Comparison of ENCODE assay signal across 8 cellular contexts in the genomic region with DNA sequence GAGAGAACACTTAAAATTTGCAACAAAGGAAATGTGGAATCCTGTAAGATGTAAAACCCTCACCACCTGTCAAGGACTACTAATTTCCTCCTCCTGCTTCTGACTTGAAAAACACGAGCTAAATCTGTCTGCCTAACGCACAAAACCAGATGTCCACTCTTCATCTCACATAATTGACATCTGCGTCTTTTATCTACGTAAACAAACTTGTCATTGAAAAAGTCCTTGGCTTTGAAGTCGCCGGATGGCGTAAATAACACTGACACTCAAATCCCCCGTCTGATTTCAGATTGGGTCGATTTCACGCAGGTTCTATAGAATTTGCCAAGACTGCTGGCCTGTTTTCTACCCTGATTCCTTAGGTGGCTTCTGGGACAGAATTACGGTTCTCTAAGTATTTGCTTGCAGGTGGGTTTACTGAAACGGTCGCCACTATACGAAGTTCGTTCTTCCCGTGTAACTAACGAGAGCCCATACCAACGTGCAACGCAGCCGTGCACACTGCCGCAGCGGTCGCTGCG. TPM values are rescaled to one million over a fixed set of nuclear protein-coding genes. Genes with fewer than 3 reads are reported as not detected.
DNase-seq lines count a peak whose midpoint lies in the region; ATAC-seq and TF ChIP-seq lines count a peak whose summit lies in the region.

No MANE protein-coding gene starts in this region.

- H2BK120ac ChIP-seq in trophoblast cell (ENCODE audit: insufficient read depth, low read length, poor library complexity) = no peak overlapping the region

- H3K27me3 ChIP-seq in ACC112 (ENCODE audit: insufficient read depth, low read length) (no peaks in the 10 kb centered on the region), trophoblast cell (ENCODE audit: insufficient read depth, low read length) (no peaks in the 10 kb centered on the region)

- no peak overlapping the region for H3K23ac ChIP-seq in trophoblast cell (ENCODE audit: low read length)

- H4K91ac ChIP-seq in trophoblast cell (ENCODE audit: low read depth, low read length) = peak overlapping the region; percentile 42

- no peak overlapping the region for H3K4ac ChIP-seq in trophoblast cell (ENCODE audit: low read depth, low read length)

- H2BK12ac ChIP-seq in trophoblast cell (ENCODE audit: low read length) = no peak overlapping the region

- H3K4me3 ChIP-seq in ACC112 (ENCODE audit: low read depth, low read length) (peak overlapping the region; percentile 79), fibroblast of villous mesenchyme (ENCODE audit: low read depth, low read length) (peak overlapping the region; percentile 95), trophoblast cell (ENCODE audit: low read depth, low read length) (peak overlapping the region; percentile 98)

- DNase-seq in fibroblast of villous mesenchyme (ENCODE audit: low read depth) = peak; percentile 47
- DNase-seq in trophoblast cell = no peak
- DNase-seq in glomerular visceral epithelial cell (ENCODE audit: extremely low spot score) = no peak
- DNase-seq in D341Med (ENCODE audit: low spot score) = no peak

- H2AK5ac ChIP-seq in trophoblast cell (ENCODE audit: low read length) = no peak overlapping the region

- peaks cover 8% of the 10 kb centered on the region for H3K36me3 Mint-ChIP-seq in T-helper 1 cell treated with Interleukin-12 subunit alpha and Interleukin-12 subunit beta and Interleukin-4 antibody, amounts not matched to agents 30 μg/mL and 1 μg/mL, for 36 hours (ENCODE audit: low read depth)

- WGBS in trophoblast cell (ENCODE audit: extremely low coverage, insufficient coverage, insufficient read length) = no CpG with 5 or more reads among the region's 24 CpGs

- H3K27me3 Mint-ChIP-seq in T-helper 1 cell treated with Interleukin-12 subunit alpha and Interleukin-12 subunit beta and Interleukin-4 antibody, amounts not matched to agents 30 μg/mL and 1 μg/mL, for 36 hours (ENCODE audit: low read depth) = no peaks in the 10 kb centered on the region

- H3K27ac Mint-ChIP-seq in T-helper 1 cell treated with Interleukin-12 subunit alpha and Interleukin-12 subunit beta and Interleukin-4 antibody, amounts not matched to agents 30 μg/mL and 1 μg/mL, for 36 hours = peak overlapping the region; percentile 89

- peaks cover 4% of the 10 kb centered on the region for H3K9me3 ChIP-seq in trophoblast cell (ENCODE audit: insufficient read depth, low read depth, low read length)

- peak overlapping the region; percentile 12 for H2BK5ac ChIP-seq in trophoblast cell (ENCODE audit: low read depth, low read length, poor library complexity)

- peaks cover 9% of the 10 kb centered on the region for H3K79me1 ChIP-seq in trophoblast cell (ENCODE audit: low read length)

- H3K4me1 Mint-ChIP-seq in T-helper 1 cell treated with Interleukin-12 subunit alpha and Interleukin-12 subunit beta and Interleukin-4 antibody, amounts not matched to agents 30 μg/mL and 1 μg/mL, for 36 hours (ENCODE audit: low read depth) = peaks cover 28% of the 10 kb centered on the region

- H3K4me2 ChIP-seq in trophoblast cell (ENCODE audit: low read length) = peak overlapping the region; percentile 71

- peak overlapping the region; percentile 9 for H4K12ac ChIP-seq in trophoblast cell (ENCODE audit: low read depth, low read length)

- H3K18ac ChIP-seq in trophoblast cell (ENCODE audit: low read length) = no peak overlapping the region

- H3K14ac ChIP-seq in trophoblast cell (ENCODE audit: low read length) = peak overlapping the region; percentile 6

- H3K4me3 Mint-ChIP-seq in T-helper 1 cell treated with Interleukin-12 subunit alpha and Interleukin-12 subunit beta and Interleukin-4 antibody, amounts not matched to agents 30 μg/mL and 1 μg/mL, for 36 hours = peak overlapping the region; percentile 97

- peak overlapping the region; percentile 59 for H4K8ac ChIP-seq in trophoblast cell (ENCODE audit: low read depth, low read length)

- H2AFZ ChIP-seq in ACC112 (ENCODE audit: low read length, unreplicated experiment) (peak overlapping the region; percentile 74), trophoblast cell (ENCODE audit: insufficient read depth, low read length, poor library complexity) (peak overlapping the region; percentile 38)

- H3K9me3 Mint-ChIP-seq in T-helper 1 cell treated with Interleukin-12 subunit alpha and Interleukin-12 subunit beta and Interleukin-4 antibody, amounts not matched to agents 30 μg/mL and 1 μg/mL, for 36 hours = no peaks in the 10 kb centered on the region

- H3K79me2 ChIP-seq in ACC112 (ENCODE audit: control insufficient read depth, insufficient read depth, low read length, unreplicated experiment) (peaks cover 54% of the 10 kb centered on the region), trophoblast cell (ENCODE audit: control insufficient read depth, insufficient read depth, low read length, poor library complexity) (peaks cover 8% of the 10 kb centered on the region)

- H3K9ac ChIP-seq in trophoblast cell (ENCODE audit: low read length) = peak overlapping the region; percentile 80

- peak; percentile 2 for ATAC-seq in GM18519 (IDR thresholded peaks at IDR 0.05; ENCODE audit: low FRiP score, unreplicated experiment)
- peak; percentile 3 for ATAC-seq in HG03432 (IDR thresholded peaks at IDR 0.05; ENCODE audit: unreplicated experiment)

- peaks cover 18% of the 10 kb centered on the region for H3K4me1 ChIP-seq in ACC112 (ENCODE audit: control insufficient read depth, insufficient read depth, low read length, unreplicated experiment)
- H3K4me1 ChIP-seq in trophoblast cell (ENCODE audit: control insufficient read depth in 1 of 2, insufficient read depth in 2 of 2, low read length in 2 of 2) = no peaks in the 10 kb centered on the region

- H3K36me3 ChIP-seq in ACC112 (ENCODE audit: insufficient read depth, low read length) (no peaks in the 10 kb centered on the region), trophoblast cell (ENCODE audit: control insufficient read depth in 1 of 2, insufficient read depth in 2 of 2, low read length in 2 of 2) (peaks cover 3 to 4% of the 10 kb centered on the region in 2 experiments)

- H3K27ac ChIP-seq in ACC112 (ENCODE audit: low read depth, low read length) = peak overlapping the region; percentile 31
- peak overlapping the region; percentile 94 for H3K27ac ChIP-seq in trophoblast cell (ENCODE audit: low read depth, low read length)

- no peak for TF ChIP-seq CTCF in fibroblast of villous mesenchyme (IDR thresholded peaks at IDR 0.05; ENCODE audit: insufficient read depth, low read depth, low read length)

RNA-seq across cellular contexts. Expression of a gene that starts 0.5 kb away (rescaled TPM):
- 30.3 and 44.5 TPM in 2 replicates for total RNA-seq in fibroblast of villous mesenchyme
- 41.7 and 43.9 TPM in 2 replicates for polyA plus RNA-seq in trophoblast cell (2013)

RNA-seq across cellular contexts. Expression of a gene that starts 15.2 kb away (rescaled TPM):
- 34.1 and 58.3 TPM in 2 replicates for total RNA-seq in fibroblast of villous mesenchyme
- polyA plus RNA-seq in trophoblast cell (2013) = 241 and 243 TPM in 2 replicates

RNA-seq across cellular contexts. Expression of a gene that starts 15.7 kb away (rescaled TPM):
- 118 and 185 TPM in 2 replicates for total RNA-seq in fibroblast of villous mesenchyme
- 159 and 161 TPM in 2 replicates for polyA plus RNA-seq in trophoblast cell (2013)
